ENCODE assay signal across 9 cellular contexts in the genomic region with DNA sequence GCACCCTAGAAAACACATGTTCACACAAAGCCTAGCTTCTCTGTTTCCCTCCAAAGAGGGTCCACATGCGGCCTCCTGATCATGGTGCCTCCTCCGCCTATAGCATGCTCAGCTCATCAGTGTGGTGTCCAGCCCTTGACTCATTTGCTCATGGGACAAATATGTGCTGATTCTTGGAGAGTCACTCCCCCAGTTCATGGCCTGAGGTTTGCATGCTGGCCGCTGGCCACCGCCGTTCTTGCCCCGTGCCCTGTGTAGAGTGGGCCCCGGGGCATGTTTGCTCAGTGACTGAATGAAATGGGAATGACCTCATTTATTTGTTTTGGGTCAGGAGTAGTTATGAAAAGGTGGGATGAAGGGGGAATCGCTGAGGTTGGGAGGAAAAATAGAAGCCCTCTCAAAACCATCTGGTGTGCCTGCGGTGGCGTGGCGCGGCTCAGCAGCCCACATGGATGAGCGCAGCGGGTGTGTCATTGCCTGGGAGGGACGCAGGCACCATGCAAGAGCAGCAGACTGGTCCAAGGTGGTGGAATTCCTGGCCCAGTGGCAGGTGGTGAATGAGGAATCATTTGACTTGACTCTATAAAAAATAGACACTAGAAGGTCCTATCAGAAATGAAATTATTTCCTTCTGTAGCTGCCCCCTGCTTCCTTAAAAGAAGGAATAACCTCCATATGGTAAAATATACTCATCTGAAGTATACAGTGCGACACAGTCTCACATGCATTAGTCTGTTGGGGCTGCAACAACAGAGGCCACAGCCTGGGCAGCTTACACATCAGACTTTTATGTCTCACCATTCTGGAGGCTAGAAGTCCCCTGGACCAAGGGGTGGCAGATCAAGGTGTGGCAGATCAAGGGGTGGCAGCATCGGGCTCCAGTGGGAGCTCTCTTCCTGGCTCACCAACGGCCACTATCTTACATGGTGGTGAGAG. TPM values are rescaled to one million over a fixed set of nuclear protein-coding genes. Genes with fewer than 3 reads are reported as not detected.
DNase-seq lines count a peak whose midpoint lies in the region; ATAC-seq, FAIRE-seq and TF ChIP-seq lines count a peak whose summit lies in the region.
"Had no signal": no experiment of that assay in that cellular context is flagged by ENCODE, and none has a peak within 500 bp of the region (broad histone marks: within the 10 kb centered on the region; RNA-seq: fewer than 3 reads in every experiment).

No MANE protein-coding gene starts in this region.

- H3K27ac ChIP-seq in SJCRH30, result no peak overlapping the region; the same call in 1 of the 2 replicates
- no peak overlapping the region for H3K27ac ChIP-seq in colonic mucosa
- H3K27ac ChIP-seq: prostate gland had no signal

- H3K4me1 ChIP-seq in SJCRH30 (peaks cover 13% of the 10 kb centered on the region), colonic mucosa (no peaks in the 10 kb centered on the region)
- H3K4me1 ChIP-seq: prostate gland had no signal

- FAIRE-seq in frontal cortex (lab: Jason Lieb, UNC), result no peak

- H3K9ac ChIP-seq in colonic mucosa (ENCODE audit: low read depth in 2 of 2, low read length in 2 of 2), result no peak overlapping the region

- H3K27me3 ChIP-seq in SJCRH30 (no peaks in the 10 kb centered on the region), colonic mucosa (no peaks in the 10 kb centered on the region)

- intact Hi-C loops in colonic mucosa (cut with DNase I), result no loop called here

- no peaks in the 10 kb centered on the region for H3K9me3 ChIP-seq in SJCRH30 (replicated peaks)
- no peaks in the 10 kb centered on the region for H3K9me3 ChIP-seq in colonic mucosa
- H3K9me3 ChIP-seq: prostate gland had no signal

- ATAC-seq in GM18519 (IDR thresholded peaks at IDR 0.05; ENCODE audit: low FRiP score, unreplicated experiment), result no peak
- no peak for ATAC-seq in GM21737 (IDR thresholded peaks at IDR 0.05; ENCODE audit: unreplicated experiment)

- H3K36me3 ChIP-seq in SJCRH30, result no peaks in the 10 kb centered on the region
- H3K36me3 ChIP-seq in colonic mucosa, result no peaks in the 10 kb centered on the region

- H3K4me3 ChIP-seq in SJCRH30, result no peak overlapping the region
- no peak overlapping the region for H3K4me3 ChIP-seq in colonic mucosa
- H3K4me3 ChIP-seq: prostate gland had no signal

- DNase-seq in A172 (ENCODE audit: low spot score) (peak; percentile 98), HK-2 (ENCODE audit: unreplicated experiment) (peak; percentile 95), SJCRH30 (peak; percentile 67 to 80), foreskin melanocyte (peak; percentile 48), frontal cortex (ENCODE audit: low spot score in 2 of 2) (no peak), colonic mucosa (no peak)

- no peak for TF ChIP-seq CTCF in colonic mucosa (IDR thresholded peaks at IDR 0.05)

RNA-seq across cellular contexts. Expression of gene CRISPLD2, which starts 31.7 kb away (rescaled TPM):
- 0.95 and 1.1 TPM in 2 replicates for total RNA-seq in A172 (2014; rRNA removed; shearing (Covaris generic))
- total RNA-seq in SJCRH30 (2014; rRNA removed; shearing (Covaris generic)), result 0.34 and 0.48 TPM in 2 replicates
- total RNA-seq in frontal cortex (3.3 TPM), colonic mucosa (10 to 100 TPM; 10.4 to 37.9 TPM)

Comparison
In these comparisons a context has a peak if more than half of its experiments do, and no peak if none do; other contexts are left out.
1. DNase-seq: peak in A172 (single experiment), HK-2 (single experiment), SJCRH30 (2 of 2) and foreskin melanocyte (single experiment); none in frontal cortex (0 of 2) and colonic mucosa (single experiment).